In the genomic region with DNA sequence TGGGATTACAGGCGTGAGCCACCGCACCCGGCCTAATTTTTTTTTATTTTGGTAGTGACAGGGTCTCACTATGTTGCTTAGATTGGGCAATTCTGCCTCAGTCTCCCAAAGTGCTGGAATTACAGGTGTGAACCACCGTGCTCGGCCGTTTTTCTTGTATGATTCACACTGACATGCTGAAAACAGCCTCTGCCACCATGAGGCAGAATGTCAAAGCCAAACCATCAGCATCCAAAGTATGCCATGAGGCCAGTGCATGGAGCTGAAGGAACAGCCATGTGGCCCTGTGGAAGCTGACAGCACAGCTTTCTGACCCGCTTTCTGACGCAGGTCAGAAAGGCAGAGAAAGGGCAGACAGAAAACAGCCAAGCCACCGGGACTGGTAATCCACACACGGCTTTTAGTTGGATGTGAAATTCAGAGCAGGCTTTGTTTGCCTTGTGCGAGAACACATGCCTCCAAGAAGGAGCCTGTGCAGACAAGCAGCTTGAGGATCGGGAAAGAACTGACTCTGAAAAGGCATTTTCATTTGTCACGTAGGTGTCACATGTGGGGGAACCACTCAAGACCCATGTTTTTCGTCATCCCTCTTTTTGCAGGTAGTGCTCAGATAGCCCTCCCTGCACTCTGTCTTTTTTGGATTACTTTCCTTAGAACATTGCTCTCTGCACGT, we compare ENCODE assay signal across 16 cellular contexts. TPM values are rescaled to one million over a fixed set of nuclear protein-coding genes. Genes with fewer than 3 reads are reported as not detected.
A peak's percentile ranks its signal among the peaks of the same experiment; 100 is the strongest.
DNase-seq lines count a peak whose midpoint lies in the region; ATAC-seq and TF ChIP-seq lines count a peak whose summit lies in the region.
"Had no signal": no experiment of that assay in that cellular context is flagged by ENCODE, and none has a peak within 500 bp of the region (broad histone marks: within the 10 kb centered on the region; RNA-seq: fewer than 3 reads in every experiment).

No MANE protein-coding gene starts in this region.

- H3K4me3 ChIP-seq in epithelial cell of esophagus (ENCODE audit: low read length), result no peak overlapping the region

- DNase-seq in amniotic epithelial cell (ENCODE audit: low read depth) (peak; percentile 6), epithelial cell of esophagus (ENCODE audit: low read depth) (peak; percentile 87), islet precursor cell (peak; percentile 45), progenitor cell of endocrine pancreas (ENCODE audit: low spot score, unreplicated experiment) (no peak), NCI-H69 (lab: John Stamatoyannopoulos, UW) (no peak), RKO (ENCODE audit: low spot score) (no peak)
- DNase-seq: ACHN; Caco-2; CD4-positive, alpha-beta T cell; GOT3; H7; HFFc6 had no signal

- peak; percentile 21 for TF ChIP-seq CTCF in epithelial cell of esophagus (IDR thresholded peaks at IDR 0.05; ENCODE audit: insufficient read depth, low read depth, low read length, missing control alignments)
- TF ChIP-seq CTCF in progenitor cell of endocrine pancreas (IDR thresholded peaks at IDR 0.05; ENCODE audit: unreplicated experiment), result no peak

- ATAC-seq in HG02852 (IDR thresholded peaks at IDR 0.05; ENCODE audit: unreplicated experiment), result no peak
- ATAC-seq: HCT116, HepG2 had no signal

- peaks cover 3% of the 10 kb centered on the region for H3K4me1 Mint-ChIP-seq in progenitor cell of endocrine pancreas (ENCODE audit: low read depth)

- peaks cover 6% of the 10 kb centered on the region for H3K36me3 Mint-ChIP-seq in progenitor cell of endocrine pancreas (ENCODE audit: insufficient read depth)
- H3K36me3 Mint-ChIP-seq: IgD-negative memory B cell had no signal

- no peak overlapping the region for H3K4me3 Mint-ChIP-seq in progenitor cell of endocrine pancreas (ENCODE audit: low read depth)
- H3K4me3 Mint-ChIP-seq: CD4-positive, alpha-beta T cell; HFFc6; IgD-negative memory B cell had no signal

- H3K9me3 Mint-ChIP-seq in progenitor cell of endocrine pancreas (ENCODE audit: low read depth), result no peaks in the 10 kb centered on the region
- H3K9me3 Mint-ChIP-seq: CD4-positive, alpha-beta T cell; HFFc6; IgD-negative memory B cell had no signal

- H3K27me3 Mint-ChIP-seq in progenitor cell of endocrine pancreas, result no peaks in the 10 kb centered on the region
- H3K27me3 Mint-ChIP-seq: CD4-positive, alpha-beta T cell; IgD-negative memory B cell had no signal

- H3K27ac Mint-ChIP-seq in progenitor cell of endocrine pancreas, result peak overlapping the region; percentile 37
- H3K27ac Mint-ChIP-seq: CD4-positive, alpha-beta T cell; HFFc6; IgD-negative memory B cell had no signal

RNA-seq across cellular contexts. Expression of gene XYLB, which starts 25.1 kb away (rescaled TPM):
- 4.0 and 7.0 TPM in 2 replicates for total RNA-seq in progenitor cell of endocrine pancreas

Comparison
In these comparisons a context has a peak if more than half of its experiments do, and no peak if none do; other contexts are left out.
1. DNase-seq: peak in amniotic epithelial cell (single experiment), epithelial cell of esophagus (single experiment) and islet precursor cell (single experiment); none in progenitor cell of endocrine pancreas (single experiment), NCI-H69 (single experiment) and RKO (single experiment).